ENCODE assay signal across 8 cellular contexts in genomic region chr16:73036074-73036826, GRCh38. TPM values are rescaled to one million over a fixed set of nuclear protein-coding genes. Genes with fewer than 3 reads are reported as not detected.
DNase-seq lines count a peak whose midpoint lies in the region; ATAC-seq and TF ChIP-seq lines count a peak whose summit lies in the region.

No MANE protein-coding gene starts in this region.

- H3K27me3 Mint-ChIP-seq in activated CD4-positive, alpha-beta T cell treated with anti-CD3 and anti-CD28 coated beads for 36 hours = peaks cover 31% of the 10 kb centered on the region

- H3K4me1 Mint-ChIP-seq in activated CD4-positive, alpha-beta T cell treated with anti-CD3 and anti-CD28 coated beads for 36 hours = no peaks in the 10 kb centered on the region

- POLR2A ChIA-PET in activated CD4-positive, alpha-beta T cell treated with anti-CD3 and anti-CD28 coated beads for 36 hours (lab: Charles Lee) = no interaction called here

- TF ChIP-seq CTCF in spleen (IDR thresholded peaks at IDR 0.05 in 8 of 11, conservative IDR thresholded peaks at IDR 0.05 in 3 of 11) = no peak

- intact Hi-C loops in spleen (cut with DNase I; ENCODE audit: low total_unique reads) = no loop called here
- intact Hi-C loops in activated CD4-positive, alpha-beta T cell treated with anti-CD3 and anti-CD28 coated beads for 36 hours (cut with DNase I, micrococcal nuclease) = no loop called here

- peak overlapping the region; percentile 69 to 88 (median 78) for H3K4me2 ChIP-seq in BLaER1 treated with 17β-estradiol and CSF1 and Interleukin-3, amounts not matched to agents 10 nM and 100 nM

- peaks cover 36 to 73% (median 70%) of the 10 kb centered on the region in 11 experiments for H3K27me3 ChIP-seq in BLaER1 treated with 17β-estradiol and CSF1 and Interleukin-3, amounts not matched to agents 10 nM and 100 nM
- H3K27me3 ChIP-seq in spleen (replicated peaks in 1 of 7) = peaks cover 0 to 4% (median 0%) of the 10 kb centered on the region in 7 donors

- no peak for TF ChIP-seq POLR2A in spleen (IDR thresholded peaks at IDR 0.05)

- peaks cover 50 to 94% (median 63%) of the 10 kb centered on the region in 10 experiments for H3K4me1 ChIP-seq in BLaER1 treated with 17β-estradiol and CSF1 and Interleukin-3, amounts not matched to agents 10 nM and 100 nM
- H3K4me1 ChIP-seq in spleen = peaks cover 0 to 47% (median 20%) of the 10 kb centered on the region in 6 donors

- no peaks in the 10 kb centered on the region for H3K9me3 ChIP-seq in BLaER1 treated with 17β-estradiol and CSF1 and Interleukin-3, amounts not matched to agents 10 nM and 100 nM (replicated peaks in 1 of 11)
- no peaks in the 10 kb centered on the region for H3K9me3 ChIP-seq in spleen

- WGBS in spleen, 5 donors = 29 to 41% (median 37%) methylated on average over 18 to 19 of the region's 19 CpGs

- no peak overlapping the region for H3K27ac Mint-ChIP-seq in activated CD4-positive, alpha-beta T cell treated with anti-CD3 and anti-CD28 coated beads for 36 hours

- peak overlapping the region; percentile 12 to 51 (median 31); a peak in 14 of 20 replicates for H3K4me3 ChIP-seq in BLaER1 treated with 17β-estradiol and CSF1 and Interleukin-3, amounts not matched to agents 10 nM and 100 nM
- peak overlapping the region in 1 of 8 donors; percentile 37 for H3K4me3 ChIP-seq in spleen

- H3K36me3 Mint-ChIP-seq in activated CD4-positive, alpha-beta T cell treated with anti-CD3 and anti-CD28 coated beads for 36 hours (ENCODE audit: low read depth) = no peaks in the 10 kb centered on the region

- H3K9me3 Mint-ChIP-seq in activated CD4-positive, alpha-beta T cell treated with anti-CD3 and anti-CD28 coated beads for 36 hours (ENCODE audit: low read depth) = no peaks in the 10 kb centered on the region

- no peak overlapping the region for H3K4me3 Mint-ChIP-seq in activated CD4-positive, alpha-beta T cell treated with anti-CD3 and anti-CD28 coated beads for 36 hours

- H4K20me1 ChIP-seq in BLaER1 treated with 17β-estradiol and CSF1 and Interleukin-3, amounts not matched to agents 10 nM and 100 nM = peaks cover 0 to 91% (median 0%) of the 10 kb centered on the region in 11 experiments; a peak in 7 of 22 replicates

- H3K27ac ChIP-seq in BLaER1 treated with 17β-estradiol and CSF1 and Interleukin-3, amounts not matched to agents 10 nM and 100 nM = peak overlapping the region in 9 of 11 experiments; percentile 13 to 65 (median 49); a peak in 17 of 22 replicates
- peak overlapping the region in 1 of 8 donors; percentile 18 for H3K27ac ChIP-seq in spleen

- DNase-seq in iPS-NIHi11 (ENCODE audit: low spot score) (peak; percentile 48), spleen (no peak)
- DNase-seq in activated CD4-positive, CD25-positive, alpha-beta regulatory T cell treated with anti-CD3 and anti-CD28 coated beads, Interleukin-2, amount 50 U/mL, for 72 hours = no peak
- DNase-seq in activated CD4-positive, alpha-beta T cell treated with anti-CD3 and anti-CD28 coated beads for 36 hours = no peak
- DNase-seq in activated T-cell treated with anti-CD3 and anti-CD28 coated beads, Interleukin-2, amount 50 U/mL, for 48 hours = no peak

- ATAC-seq in GM19324 (IDR thresholded peaks at IDR 0.05; ENCODE audit: low FRiP score, unreplicated experiment) (peak; percentile 69), HG03175 (IDR thresholded peaks at IDR 0.05; ENCODE audit: unreplicated experiment) (peak; percentile 66)
- no peak for ATAC-seq in activated CD4-positive, alpha-beta T cell treated with anti-CD3 and anti-CD28 coated beads for 36 hours

- CTCF ChIA-PET in activated CD4-positive, alpha-beta T cell treated with anti-CD3 and anti-CD28 coated beads for 36 hours (lab: Charles Lee) = interaction anchor here (0.6 to 1.0 kb wide), 2 partner anchors 204 to 648 kb away, joined by 3 to 4 read pairs; no protein-coding TSS in a partner anchor

- peak overlapping the region; percentile 24 to 73 (median 56); a peak in 18 of 22 replicates for H3K9ac ChIP-seq in BLaER1 treated with 17β-estradiol and CSF1 and Interleukin-3, amounts not matched to agents 10 nM and 100 nM

- peaks cover 0 to 3% (median 0%) of the 10 kb centered on the region in 11 experiments; a peak in 1 of 22 replicates for H3K36me3 ChIP-seq in BLaER1 treated with 17β-estradiol and CSF1 and Interleukin-3, amounts not matched to agents 10 nM and 100 nM
- no peaks in the 10 kb centered on the region for H3K36me3 ChIP-seq in spleen

RNA-seq across cellular contexts. Expression of gene ZFHX3, which starts 11.7 kb away (rescaled TPM):
- total RNA-seq in spleen = 10 to 100 TPM in 6 of 7 donors, 1 to 10 TPM in 1; 9.1 to 18.5 (median 12.5) TPM
- 1 to 10 TPM in 1 of 3 donors, under 1 TPM in 2; 0.47 to 1.5 (median 0.52) TPM for polyA plus RNA-seq in spleen
- total RNA-seq in activated CD4-positive, alpha-beta T cell treated with anti-CD3 and anti-CD28 coated beads for 36 hours = under 1 TPM; 0.27 to 0.37 TPM

Comparison
In these comparisons a context has a peak if more than half of its experiments do, and no peak if none do; other contexts are left out.
1. RNA of gene ZFHX3, which starts 11.7 kb away (total RNA-seq): 9.1 to 18.5 TPM in spleen; 0.27 to 0.37 TPM in activated CD4-positive, alpha-beta T cell treated with anti-CD3 and anti-CD28 coated beads for 36 hours; every median in the first group is over 4 times any median in the second.